ENCODE assay signal across 16 cellular contexts in the genomic region with DNA sequence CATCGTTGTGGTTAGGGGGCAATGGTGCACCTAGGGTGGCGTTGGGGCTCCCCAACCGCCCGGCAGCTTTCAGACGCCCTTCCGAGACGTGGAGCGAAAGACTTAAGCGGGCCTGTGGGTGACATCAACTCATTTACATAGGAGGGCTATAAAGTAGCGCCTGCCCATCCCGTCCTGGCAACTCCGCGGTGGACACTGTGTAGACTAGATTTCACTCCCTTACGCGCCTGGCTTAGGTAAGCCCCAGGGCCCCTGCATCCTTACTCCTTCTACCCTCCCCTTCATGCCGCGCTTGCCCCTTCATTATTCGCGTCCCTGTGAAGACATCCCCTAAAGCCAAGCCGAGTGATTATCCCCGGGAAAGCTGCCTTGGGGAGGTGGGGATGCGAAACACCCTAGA. TPM values are rescaled to one million over a fixed set of nuclear protein-coding genes. Genes with fewer than 3 reads are reported as not detected.
A peak's percentile ranks its signal among the peaks of the same experiment; 100 is the strongest.
DNase-seq lines count a peak whose midpoint lies in the region; ATAC-seq and TF ChIP-seq lines count a peak whose summit lies in the region.
"Had no signal": no experiment of that assay in that cellular context is flagged by ENCODE, and none has a peak within 500 bp of the region (broad histone marks: within the 10 kb centered on the region; RNA-seq: fewer than 3 reads in every experiment).

No MANE protein-coding gene starts in this region.

- H3K27ac ChIP-seq in left ventricle myocardium inferior (replicated peaks) (no peak overlapping the region), thoracic aorta (peak overlapping the region in 1 of 2 donors; percentile 34), mammary epithelial cell (ENCODE audit: insufficient read depth, low read depth, low read length) (no peak overlapping the region)
- H3K27ac ChIP-seq: foreskin keratinocyte had no signal

- no peaks in the 10 kb centered on the region for H3K9me3 Mint-ChIP-seq in activated T-helper 1 cell treated with anti-CD3 and anti-CD28 coated beads, Interleukin-12 subunit alpha, Interleukin-12 subunit beta, Interleukin-2, Interleukin-4 antibody, amounts not matched to agents 30 ng/mL and 10 ng/mL and 1 ng/mL, durations not matched to agents 14 hours and 24 hours and 36 hours
- H3K9me3 Mint-ChIP-seq in glutamatergic neuron (ENCODE audit: unreplicated experiment): peaks cover 10% of the 10 kb centered on the region
- H3K9me3 Mint-ChIP-seq: nephron had no signal

- peak overlapping the region; percentile 61 for H3K27ac Mint-ChIP-seq in activated T-helper 1 cell treated with anti-CD3 and anti-CD28 coated beads, Interleukin-12 subunit alpha, Interleukin-12 subunit beta, Interleukin-2, Interleukin-4 antibody, amounts not matched to agents 30 ng/mL and 10 ng/mL and 1 ng/mL, durations not matched to agents 14 hours and 24 hours and 36 hours
- H3K27ac Mint-ChIP-seq in glutamatergic neuron (ENCODE audit: unreplicated experiment): peak overlapping the region; percentile 88
- H3K27ac Mint-ChIP-seq: nephron had no signal

- H3K4me3 ChIP-seq in left ventricle myocardium inferior (peak overlapping the region; percentile 69), thoracic aorta (peak overlapping the region; percentile 81), mammary epithelial cell (replicated peaks in 1 of 3; ENCODE audit: insufficient read depth in 1 of 3, low read depth in 2 of 3, low read length in 3 of 3) (no peak overlapping the region)

- H3K27me3 ChIP-seq in left ventricle myocardium inferior (ENCODE audit: low read depth): no peaks in the 10 kb centered on the region
- no peaks in the 10 kb centered on the region for H3K27me3 ChIP-seq in thoracic aorta (replicated peaks; ENCODE audit: insufficient read depth)
- H3K27me3 ChIP-seq in mammary epithelial cell (ENCODE audit: insufficient read depth, low read length): no peaks in the 10 kb centered on the region
- H3K27me3 ChIP-seq: foreskin keratinocyte had no signal

- H3K4me3 Mint-ChIP-seq in activated T-helper 1 cell treated with anti-CD3 and anti-CD28 coated beads, Interleukin-12 subunit alpha, Interleukin-12 subunit beta, Interleukin-2, Interleukin-4 antibody, amounts not matched to agents 30 ng/mL and 10 ng/mL and 1 ng/mL, durations not matched to agents 14 hours and 24 hours and 36 hours: peak overlapping the region; percentile 57
- H3K4me3 Mint-ChIP-seq in glutamatergic neuron (ENCODE audit: unreplicated experiment): peak overlapping the region; percentile 91
- H3K4me3 Mint-ChIP-seq: nephron had no signal

- H4K20me1 ChIP-seq in mammary epithelial cell (ENCODE audit: insufficient read depth, low read length): no peaks in the 10 kb centered on the region

- TF ChIP-seq CTCF in left ventricle myocardium inferior (IDR thresholded peaks at IDR 0.05; ENCODE audit: borderline replicate concordance): no peak
- no peak for TF ChIP-seq CTCF in glutamatergic neuron (IDR thresholded peaks at IDR 0.05; ENCODE audit: partially characterized antibody, unreplicated experiment)
- TF ChIP-seq CTCF in thoracic aorta (IDR thresholded peaks at IDR 0.05): no peak
- TF ChIP-seq CTCF in mammary epithelial cell (conservative IDR thresholded peaks at IDR 0.05 in 1 of 2, IDR thresholded peaks at IDR 0.05 in 1 of 2; ENCODE audit: extremely low read depth in 1 of 2, insufficient read depth in 1 of 2, low read depth in 1 of 2, low read length in 2 of 2): no peak

- peaks cover 10% of the 10 kb centered on the region for H3K4me1 ChIP-seq in left ventricle myocardium inferior
- no peaks in the 10 kb centered on the region for H3K4me1 ChIP-seq in thoracic aorta (ENCODE audit: control insufficient read depth in 1 of 2, low read depth in 2 of 2)
- H3K4me1 ChIP-seq in mammary epithelial cell (ENCODE audit: insufficient read depth, low read length): no peaks in the 10 kb centered on the region
- H3K4me1 ChIP-seq: Caco-2, foreskin keratinocyte had no signal

- no peaks in the 10 kb centered on the region for H3K79me2 ChIP-seq in mammary epithelial cell (ENCODE audit: insufficient read depth, low read length)

- dilution Hi-C loops in mammary epithelial cell (cut with HindIII; ENCODE audit: low sequenced_read_pairs): no loop called here

- H3K36me3 ChIP-seq in left ventricle myocardium inferior: no peaks in the 10 kb centered on the region
- no peaks in the 10 kb centered on the region for H3K36me3 ChIP-seq in thoracic aorta
- H3K36me3 ChIP-seq in mammary epithelial cell (ENCODE audit: insufficient read depth, low read length): no peaks in the 10 kb centered on the region

- H3K27me3 Mint-ChIP-seq in activated T-helper 1 cell treated with anti-CD3 and anti-CD28 coated beads, Interleukin-12 subunit alpha, Interleukin-12 subunit beta, Interleukin-2, Interleukin-4 antibody, amounts not matched to agents 30 ng/mL and 10 ng/mL and 1 ng/mL, durations not matched to agents 14 hours and 24 hours and 36 hours (ENCODE audit: insufficient read depth): no peaks in the 10 kb centered on the region
- no peaks in the 10 kb centered on the region for H3K27me3 Mint-ChIP-seq in glutamatergic neuron (ENCODE audit: unreplicated experiment)

- no peak overlapping the region for H3K4me2 ChIP-seq in mammary epithelial cell (ENCODE audit: insufficient read depth, low read depth, low read length)

- H3K9me3 ChIP-seq in left ventricle myocardium inferior (replicated peaks) (no peaks in the 10 kb centered on the region), thoracic aorta (no peaks in the 10 kb centered on the region), mammary epithelial cell (replicated peaks; ENCODE audit: insufficient read depth, low read length) (no peaks in the 10 kb centered on the region)
- H3K9me3 ChIP-seq: Caco-2 had no signal

- CTCF ChIA-PET in mammary epithelial cell (lab: Charles Lee; ENCODE audit: low non-redundant PET): no interaction called here

- H3K36me3 Mint-ChIP-seq in activated T-helper 1 cell treated with anti-CD3 and anti-CD28 coated beads, Interleukin-12 subunit alpha, Interleukin-12 subunit beta, Interleukin-2, Interleukin-4 antibody, amounts not matched to agents 30 ng/mL and 10 ng/mL and 1 ng/mL, durations not matched to agents 14 hours and 24 hours and 36 hours (ENCODE audit: low read depth): no peaks in the 10 kb centered on the region
- no peaks in the 10 kb centered on the region for H3K36me3 Mint-ChIP-seq in glutamatergic neuron (ENCODE audit: unreplicated experiment)

- BruUV-seq in mammary epithelial cell (replicated peaks; lab: Mats Ljungman, UMichigan): no TSS peak

- H3K9ac ChIP-seq in mammary epithelial cell (ENCODE audit: insufficient read depth, low read length): no peak overlapping the region

- WGBS in mammary epithelial cell (ENCODE audit: low coverage, missing lambda C conversion rate): no CpG with 5 or more reads among the region's 22 CpGs

- peaks cover 12% of the 10 kb centered on the region for H3K4me1 Mint-ChIP-seq in activated T-helper 1 cell treated with anti-CD3 and anti-CD28 coated beads, Interleukin-12 subunit alpha, Interleukin-12 subunit beta, Interleukin-2, Interleukin-4 antibody, amounts not matched to agents 30 ng/mL and 10 ng/mL and 1 ng/mL, durations not matched to agents 14 hours and 24 hours and 36 hours (ENCODE audit: low read depth)
- peaks cover 2% of the 10 kb centered on the region for H3K4me1 Mint-ChIP-seq in glutamatergic neuron (ENCODE audit: low read depth, unreplicated experiment)
- H3K4me1 Mint-ChIP-seq: nephron had no signal

- in situ Hi-C loops in mammary epithelial cell (cut with MboI; ENCODE audit: low sequenced_read_pairs in 2 of 2): no loop called here

- intact Hi-C loops in left ventricle myocardium inferior (cut with micrococcal nuclease): no loop called here
- intact Hi-C loops in Right ventricle myocardium inferior (cut with DNase I): loop anchor here (5.0 kb wide), 1 partner anchor 225 kb away; no protein-coding TSS in a partner anchor
- intact Hi-C loops in activated T-helper 1 cell treated with anti-CD3 and anti-CD28 coated beads, Interleukin-12 subunit alpha, Interleukin-12 subunit beta, Interleukin-2, Interleukin-4 antibody, amounts not matched to agents 30 ng/mL and 10 ng/mL and 1 ng/mL, durations not matched to agents 14 hours and 24 hours and 36 hours (cut with micrococcal nuclease): loop anchor here (2.0 to 10.0 kb wide), 7 partner anchors 48 to 1038 kb away; partner anchors contain the start of gene DDX3Y
- intact Hi-C loops in mammary epithelial cell (cut with micrococcal nuclease): no loop called here

- ATAC-seq in Right ventricle myocardium inferior (no peak), thoracic aorta (ENCODE audit: insufficient number of reproducible peaks, low FRiP score, low read depth) (no peak), HG02642 (IDR thresholded peaks at IDR 0.05; ENCODE audit: poor library complexity, unreplicated experiment) (no peak)

- H2AFZ ChIP-seq in mammary epithelial cell (ENCODE audit: low read depth, low read length): no peak overlapping the region

- DNase-seq in left ventricle myocardium inferior (no peak), Right ventricle myocardium inferior (ENCODE audit: missing footprints) (no peak), glutamatergic neuron (no peak), thoracic aorta (ENCODE audit: low spot score) (no peak), mammary epithelial cell (no peak)
- DNase-seq in activated T-helper 1 cell treated with anti-CD3 and anti-CD28 coated beads, Interleukin-12 subunit alpha, Interleukin-12 subunit beta, Interleukin-2, Interleukin-4 antibody, amounts not matched to agents 30 ng/mL and 10 ng/mL and 1 ng/mL, durations not matched to agents 14 hours and 24 hours and 36 hours (ENCODE audit: low spot score): no peak
- no peak for DNase-seq in stimulated activated CD4-positive, alpha-beta T cell treated with anti-CD3 and anti-CD28 coated beads, Interleukin-2, amount 100 ng/mL, for 24 hours
- DNase-seq: Caco-2; KG1; NCI-H1092; NCI-H2107; NCI-H774; stimulated activated CD4-positive, alpha-beta T cell treated with anti-CD3 and anti-CD28 coated beads, Interleukin-15, amount 100 ng/mL, for 24 hours had no signal

RNA-seq across cellular contexts. Expression of gene TMSB4Y, which starts 1.0 kb away (rescaled TPM):
- total RNA-seq in left ventricle myocardium inferior (0.66 TPM), Right ventricle myocardium inferior (0.65 TPM), glutamatergic neuron (ENCODE audit: unreplicated experiment) (6.6 TPM), thoracic aorta (1 to 10 TPM; 2.5 to 2.6 TPM), mammary epithelial cell (not detected)
- total RNA-seq in activated T-helper 1 cell treated with anti-CD3 and anti-CD28 coated beads, Interleukin-12 subunit alpha, Interleukin-12 subunit beta, Interleukin-2, Interleukin-4 antibody, amounts not matched to agents 30 ng/mL and 10 ng/mL and 1 ng/mL, durations not matched to agents 14 hours and 24 hours and 36 hours: 0.54 and 1.2 TPM in 2 replicates
- polyA plus RNA-seq in mammary epithelial cell: not detected
- polyA minus RNA-seq in mammary epithelial cell: not detected
- total RNA-seq: Caco-2 had no signal

Comparison
In these comparisons a context has a peak if more than half of its experiments do, and no peak if none do; other contexts are left out.
1. intact Hi-C loops: an anchor here in Right ventricle myocardium inferior (5.0 kb wide) and activated T-helper 1 cell treated with anti-CD3 and anti-CD28 coated beads, Interleukin-12 subunit alpha, Interleukin-12 subunit beta, Interleukin-2, Interleukin-4 antibody, amounts not matched to agents 30 ng/mL and 10 ng/mL and 1 ng/mL, durations not matched to agents 14 hours and 24 hours and 36 hours (2.0 to 10.0 kb wide); none called in left ventricle myocardium inferior and mammary epithelial cell.
2. H3K4me3 ChIP-seq: peak in left ventricle myocardium inferior (single experiment) and thoracic aorta (single experiment); none in mammary epithelial cell (0 of 3).